8 cellular contexts compared by ENCODE assay signal in the genomic region with DNA sequence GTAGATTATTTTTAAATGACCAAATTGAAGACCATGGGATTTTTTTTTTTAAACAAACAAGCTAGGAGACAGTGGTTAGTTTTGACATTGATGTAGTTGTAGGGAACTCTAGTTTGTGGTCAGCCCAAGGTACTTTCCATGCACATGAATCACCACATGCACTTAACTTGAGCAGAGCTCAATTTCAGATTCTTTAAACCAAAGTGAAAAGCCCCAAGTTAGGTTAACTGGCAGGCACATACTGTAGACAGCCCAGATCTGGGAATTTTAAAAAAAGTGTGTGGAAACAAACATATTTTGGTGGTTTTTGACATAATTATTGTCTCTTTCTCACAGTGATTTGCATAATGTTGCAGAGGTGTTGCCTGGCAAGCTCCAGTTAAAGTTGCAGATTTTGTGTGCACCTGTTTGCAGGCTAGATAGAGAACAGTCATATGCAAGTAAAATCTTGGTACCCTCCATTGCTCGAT.
A peak's percentile ranks its signal among the peaks of the same experiment; 100 is the strongest.
DNase-seq lines count a peak whose midpoint lies in the region; ATAC-seq, FAIRE-seq and TF ChIP-seq lines count a peak whose summit lies in the region.

No MANE protein-coding gene starts in this region.

- peak; percentile 31 for DNase-seq in AG09309 (ENCODE audit: low read depth)
- DNase-seq in activated T-helper 2 cell treated with anti-CD3 and anti-CD28 coated beads, Interferon-gamma antibody, Interleukin-2, Interleukin-4, amounts not matched to agents 10 μg/mL and 5 μg/mL and 100 μg/mL, durations not matched to agents 14 hours and 24 hours and 36 hours (ENCODE audit: low spot score): no peak
- peak; percentile 44 for DNase-seq in stimulated activated naive B cell treated with anti-CD40 and anti-IgM and Interleukin-4, amounts not matched to agents 10 μg/mL and 1 μg/mL and 100 μg/mL, for 72 hours
- no peak for DNase-seq in kidney
- no peak for DNase-seq in dermis blood vessel endothelial cell
- DNase-seq in NCI-H524 (lab: John Stamatoyannopoulos, UW): no peak

- H3K36me3 Mint-ChIP-seq in activated T-helper 2 cell treated with anti-CD3 and anti-CD28 coated beads, Interferon-gamma antibody, Interleukin-2, Interleukin-4, amounts not matched to agents 10 μg/mL and 5 μg/mL and 100 μg/mL, durations not matched to agents 14 hours and 24 hours and 36 hours (ENCODE audit: low read depth): peaks cover 13% of the 10 kb centered on the region
- peaks cover 3 to 17% of the 10 kb centered on the region in 2 donors for H3K36me3 Mint-ChIP-seq in stimulated activated naive B cell treated with anti-CD40 and anti-IgM and Interleukin-4, amounts not matched to agents 10 μg/mL and 1 μg/mL and 100 μg/mL, for 72 hours

- TF ChIP-seq CTCF in AG09309 (IDR thresholded peaks at IDR 0.05; ENCODE audit: control insufficient read depth, insufficient read depth, low read depth, low read length, missing control alignments) (no peak), kidney (IDR thresholded peaks at IDR 0.05; ENCODE audit: borderline replicate concordance, extremely low read depth, insufficient read depth) (no peak)

- H3K9ac ChIP-seq in kidney (ENCODE audit: low read length in 2 of 2): no peak overlapping the region

- H3K36me3 ChIP-seq in kidney (ENCODE audit: control insufficient read depth in 1 of 2, insufficient read depth in 2 of 2, low read length in 2 of 2): no peaks in the 10 kb centered on the region

- H3K27me3 Mint-ChIP-seq in activated T-helper 2 cell treated with anti-CD3 and anti-CD28 coated beads, Interferon-gamma antibody, Interleukin-2, Interleukin-4, amounts not matched to agents 10 μg/mL and 5 μg/mL and 100 μg/mL, durations not matched to agents 14 hours and 24 hours and 36 hours (ENCODE audit: low read depth): peaks cover 18% of the 10 kb centered on the region
- H3K27me3 Mint-ChIP-seq in stimulated activated naive B cell treated with anti-CD40 and anti-IgM and Interleukin-4, amounts not matched to agents 10 μg/mL and 1 μg/mL and 100 μg/mL, for 72 hours: no peaks in the 10 kb centered on the region

- peaks cover 2 to 4% of the 10 kb centered on the region in 2 donors for H3K9me3 ChIP-seq in kidney (ENCODE audit: control insufficient read depth in 1 of 2, low read length in 2 of 2)

- FAIRE-seq in kidney (lab: Jason Lieb, UNC): no peak

- H3K4me3 Mint-ChIP-seq in activated T-helper 2 cell treated with anti-CD3 and anti-CD28 coated beads, Interferon-gamma antibody, Interleukin-2, Interleukin-4, amounts not matched to agents 10 μg/mL and 5 μg/mL and 100 μg/mL, durations not matched to agents 14 hours and 24 hours and 36 hours (ENCODE audit: low read depth): no peak overlapping the region
- no peak overlapping the region for H3K4me3 Mint-ChIP-seq in stimulated activated naive B cell treated with anti-CD40 and anti-IgM and Interleukin-4, amounts not matched to agents 10 μg/mL and 1 μg/mL and 100 μg/mL, for 72 hours

- H3K4me1 Mint-ChIP-seq in activated T-helper 2 cell treated with anti-CD3 and anti-CD28 coated beads, Interferon-gamma antibody, Interleukin-2, Interleukin-4, amounts not matched to agents 10 μg/mL and 5 μg/mL and 100 μg/mL, durations not matched to agents 14 hours and 24 hours and 36 hours (ENCODE audit: low read depth): peaks cover 20% of the 10 kb centered on the region
- peaks cover 11 to 27% of the 10 kb centered on the region in 2 donors for H3K4me1 Mint-ChIP-seq in stimulated activated naive B cell treated with anti-CD40 and anti-IgM and Interleukin-4, amounts not matched to agents 10 μg/mL and 1 μg/mL and 100 μg/mL, for 72 hours

- H3K4me3 ChIP-seq in AG09309 (ENCODE audit: control insufficient read depth, low read depth, low read length) (no peak overlapping the region), kidney (ENCODE audit: low read length in 2 of 2) (no peak overlapping the region)

- peaks cover 23% of the 10 kb centered on the region for H3K9me3 Mint-ChIP-seq in activated T-helper 2 cell treated with anti-CD3 and anti-CD28 coated beads, Interferon-gamma antibody, Interleukin-2, Interleukin-4, amounts not matched to agents 10 μg/mL and 5 μg/mL and 100 μg/mL, durations not matched to agents 14 hours and 24 hours and 36 hours
- H3K9me3 Mint-ChIP-seq in stimulated activated naive B cell treated with anti-CD40 and anti-IgM and Interleukin-4, amounts not matched to agents 10 μg/mL and 1 μg/mL and 100 μg/mL, for 72 hours: peaks cover 5 to 6% of the 10 kb centered on the region in 2 donors

- peak overlapping the region; percentile 45 for H3K27ac Mint-ChIP-seq in activated T-helper 2 cell treated with anti-CD3 and anti-CD28 coated beads, Interferon-gamma antibody, Interleukin-2, Interleukin-4, amounts not matched to agents 10 μg/mL and 5 μg/mL and 100 μg/mL, durations not matched to agents 14 hours and 24 hours and 36 hours
- peak overlapping the region; percentile 56 for H3K27ac Mint-ChIP-seq in stimulated activated naive B cell treated with anti-CD40 and anti-IgM and Interleukin-4, amounts not matched to agents 10 μg/mL and 1 μg/mL and 100 μg/mL, for 72 hours

- peak; percentile 97 for ATAC-seq in GM19351 (IDR thresholded peaks at IDR 0.05; ENCODE audit: unreplicated experiment)
- ATAC-seq in HG03196 (IDR thresholded peaks at IDR 0.05; ENCODE audit: unreplicated experiment): peak; percentile 94
- ATAC-seq in stimulated activated naive B cell treated with anti-CD40 and anti-IgM and Interleukin-4, amounts not matched to agents 10 μg/mL and 1 μg/mL and 100 μg/mL, for 72 hours (replicated peaks): peak; percentile 98 to 99

- H3K4me1 ChIP-seq in kidney (ENCODE audit: control insufficient read depth in 1 of 2, insufficient read depth in 1 of 2, low read depth in 1 of 2, low read length in 2 of 2): no peaks in the 10 kb centered on the region

- no peak overlapping the region for H3K27ac ChIP-seq in kidney (ENCODE audit: low read depth in 2 of 2, low read length in 2 of 2)

- intact Hi-C loops in activated T-helper 2 cell treated with anti-CD3 and anti-CD28 coated beads, Interferon-gamma antibody, Interleukin-2, Interleukin-4, amounts not matched to agents 10 μg/mL and 5 μg/mL and 100 μg/mL, durations not matched to agents 14 hours and 24 hours and 36 hours (cut with micrococcal nuclease): loop anchor here (5.0 kb wide), 1 partner anchor 42 kb away; no protein-coding TSS in a partner anchor
- intact Hi-C loops in kidney (cut with DNase I): no loop called here

Comparison
In these comparisons a context has a peak if more than half of its experiments do, and no peak if none do; other contexts are left out.
1. DNase-seq: peak in AG09309 (single experiment) and stimulated activated naive B cell treated with anti-CD40 and anti-IgM and Interleukin-4, amounts not matched to agents 10 μg/mL and 1 μg/mL and 100 μg/mL, for 72 hours (single experiment); none in activated T-helper 2 cell treated with anti-CD3 and anti-CD28 coated beads, Interferon-gamma antibody, Interleukin-2, Interleukin-4, amounts not matched to agents 10 μg/mL and 5 μg/mL and 100 μg/mL, durations not matched to agents 14 hours and 24 hours and 36 hours (single experiment), kidney (single experiment), dermis blood vessel endothelial cell (single experiment) and NCI-H524 (0 of 2).
2. Peak in every context shown above with its lines, with median percentiles within 50 percentile points of each other: ATAC-seq.